ENCODE assay signal across 8 cellular contexts in genomic region chr2:188979119-188979729, GRCh38. TPM values are rescaled to one million over a fixed set of nuclear protein-coding genes. Genes with fewer than 3 reads are reported as not detected.
DNase-seq lines count a peak whose midpoint lies in the region; ATAC-seq, FAIRE-seq and TF ChIP-seq lines count a peak whose summit lies in the region.

No MANE protein-coding gene starts in this region.

- H4K20me1 ChIP-seq in HepG2 (ENCODE audit: insufficient read depth, low read length) = no peaks in the 10 kb centered on the region

- ATAC-seq in HepG2 (no peak), HG03442 (IDR thresholded peaks at IDR 0.05; ENCODE audit: unreplicated experiment) (peak; percentile 16), right cardiac atrium (no peak), aorta (ENCODE audit: low FRiP score) (no peak)

- no peak for DNase-seq in HepG2 (ENCODE audit: low spot score)
- DNase-seq in right cardiac atrium = no peak
- DNase-seq in aorta = no peak
- DNase-seq in NCI-H1092 (lab: John Stamatoyannopoulos, UW) = no peak
- DNase-seq in medulla oblongata (ENCODE audit: extremely low spot score) = no peak
- no peak for DNase-seq in putamen (ENCODE audit: low spot score)

- no peak overlapping the region for H3K4me2 ChIP-seq in HepG2 (ENCODE audit: low read depth, low read length)

- WGBS in liver = 30% methylated on average over 1 of the region's 1 CpG
- WGBS in HepG2 (ENCODE audit: low lambda C conversion rate) = 0% methylated on average over 1 of the region's 1 CpG
- WGBS in right cardiac atrium = 18% methylated on average over 1 of the region's 1 CpG
- WGBS in aorta, 2 donors = 0 to 2% methylated on average over 1 of the region's 1 CpG

- no peak for FAIRE-seq in HepG2 (lab: Jason Lieb, UNC)

- H3K4me1 ChIP-seq in liver (ENCODE audit: control insufficient read depth in 4 of 4, insufficient read depth in 4 of 4, low read length in 3 of 4) (no peaks in the 10 kb centered on the region), HepG2 (ENCODE audit: insufficient read depth, low read length) (no peaks in the 10 kb centered on the region), right cardiac atrium (ENCODE audit: control insufficient read depth, insufficient read depth, low read length) (no peaks in the 10 kb centered on the region), aorta (ENCODE audit: control insufficient read depth in 1 of 2, insufficient read depth in 2 of 2, low read length in 2 of 2) (peaks cover 0 to 2% of the 10 kb centered on the region in 2 donors)

- no peaks in the 10 kb centered on the region for H3K36me3 ChIP-seq in liver (ENCODE audit: control insufficient read depth in 4 of 4, insufficient read depth in 3 of 4, low read depth in 1 of 4, low read length in 3 of 4)
- H3K36me3 ChIP-seq in HepG2 (replicated peaks in 1 of 2; ENCODE audit: control insufficient read depth in 1 of 2, insufficient read depth in 2 of 2, low read length in 2 of 2) = no peaks in the 10 kb centered on the region
- H3K36me3 ChIP-seq in aorta (ENCODE audit: control insufficient read depth in 1 of 2, insufficient read depth in 2 of 2, low read length in 1 of 2) = no peaks in the 10 kb centered on the region

- H3K79me2 ChIP-seq in HepG2 (ENCODE audit: insufficient read depth, low read length) = no peaks in the 10 kb centered on the region

- H3K4me3 ChIP-seq in liver (ENCODE audit: low read depth in 1 of 3, low read length in 3 of 3) (no peak overlapping the region), HepG2 (replicated peaks in 1 of 3; ENCODE audit: insufficient read depth in 1 of 3, low read depth in 2 of 3, low read length in 3 of 3) (no peak overlapping the region), right cardiac atrium (ENCODE audit: low read length) (peak overlapping the region; percentile 45), aorta (ENCODE audit: low read length in 2 of 2) (peak overlapping the region; percentile 26 to 76)

- H3K27me3 ChIP-seq in liver (ENCODE audit: control insufficient read depth in 4 of 4, insufficient read depth in 4 of 4, low read length in 3 of 4) (peaks cover 0 to 3% (median 0%) of the 10 kb centered on the region in 4 donors), HepG2 (ENCODE audit: control insufficient read depth in 1 of 2, insufficient read depth in 2 of 2, low read length in 2 of 2) (no peaks in the 10 kb centered on the region), right cardiac atrium (ENCODE audit: control insufficient read depth, insufficient read depth) (no peaks in the 10 kb centered on the region), aorta (ENCODE audit: control insufficient read depth in 1 of 2, insufficient read depth in 2 of 2, low read length in 1 of 2) (no peaks in the 10 kb centered on the region)

- in situ Hi-C loops in HepG2 (cut with HindIII; ENCODE audit: extremely low pct_ligation_motif_present, low pct_unique_long_range_greater_than_20kb) = loop anchor here (5.0 to 25.0 kb wide), 2 partner anchors 433 to 457 kb away; no protein-coding TSS in a partner anchor

- H3K9me3 ChIP-seq in liver (ENCODE audit: control insufficient read depth in 4 of 4, low read length in 3 of 4) (no peaks in the 10 kb centered on the region), HepG2 (ENCODE audit: low read length) (no peaks in the 10 kb centered on the region), right cardiac atrium (ENCODE audit: control insufficient read depth, low read length) (no peaks in the 10 kb centered on the region), aorta (ENCODE audit: control insufficient read depth, low read length) (no peaks in the 10 kb centered on the region)

- CTCF ChIA-PET in HepG2 (lab: Yijun Ruan, JAX; ENCODE audit: low intra/inter-chr PET ratio, low total read pairs) = interaction anchor here (1.3 to 1.6 kb wide), 2 partner anchors 214 to 454 kb away, joined by 3 to 8 read pairs; no protein-coding TSS in a partner anchor

- TF ChIP-seq RAD21 in liver (IDR thresholded peaks at IDR 0.05) (no peak), HepG2 (CRISPR knock-in tag; IDR thresholded peaks at IDR 0.05) (no peak)

- intact Hi-C loops in HepG2 (cut with micrococcal nuclease; ENCODE audit: unreplicated experiment) = no loop called here
- intact Hi-C loops in right cardiac atrium (cut with DNase I) = loop anchor here in 3 of 4 donors (10.0 kb wide), 2 partner anchors 194 to 454 kb away; no protein-coding TSS in a partner anchor
- intact Hi-C loops in aorta (cut with DNase I) = loop anchor here (2.0 to 10.0 kb wide), 8 partner anchors 42 to 452 kb away; no protein-coding TSS in a partner anchor

- TF ChIP-seq POLR2A in HepG2 (IDR thresholded peaks at IDR 0.05; ENCODE audit: insufficient read depth in 1 of 2, low read depth in 2 of 2, low read length in 2 of 2) = no peak

- POLR2A ChIA-PET in HepG2 (lab: Yijun Ruan, JAX) = no interaction called here

- TF ChIP-seq CTCF in liver (IDR thresholded peaks at IDR 0.05; ENCODE audit: low read depth, low read length, missing input control) (no peak), HepG2 (CRISPR knock-in tag; IDR thresholded peaks at IDR 0.05) (no peak)

- TF ChIP-seq EP300 in HepG2 (IDR thresholded peaks at IDR 0.05; ENCODE audit: low read depth in 2 of 2, low read length in 2 of 2) (no peak), HepG2 (CRISPR knock-in tag; IDR thresholded peaks at IDR 0.05; ENCODE audit: borderline replicate concordance) (no peak)

- H3K9ac ChIP-seq in liver (ENCODE audit: low read depth in 1 of 2, low read length in 2 of 2) (no peak overlapping the region), HepG2 (ENCODE audit: insufficient read depth, low read depth, low read length) (no peak overlapping the region)

- BruUV-seq in HepG2 (replicated peaks; lab: Mats Ljungman, UMichigan) = no TSS peak

- H3K27ac ChIP-seq in liver (ENCODE audit: low read depth in 1 of 2, low read length in 2 of 2) (peak overlapping the region; percentile 20 to 28), HepG2 (ENCODE audit: extremely low read length, insufficient read depth, low read length) (no peak overlapping the region), right cardiac atrium (ENCODE audit: low read length) (no peak overlapping the region), aorta (ENCODE audit: low read depth in 1 of 2, low read length in 2 of 2) (peak overlapping the region in 1 of 2 donors; percentile 87)

- H2AFZ ChIP-seq in HepG2 (ENCODE audit: low read length) = no peak overlapping the region

TF ChIP-seq in HepG2, 621 proteins besides CTCF, POLR2A, EP300 and RAD21:
- no peak for TF ChIP-seq SETDB1 (CRISPR knock-in tag; IDR thresholded peaks at IDR 0.05; ENCODE audit: borderline replicate concordance)

RNA-seq across cellular contexts. Expression of gene COL3A1, which starts 5.1 kb away (rescaled TPM):
- total RNA-seq in liver (100 to 1,000 TPM; 107 to 207 TPM), HepG2 (2016; rRNA removed; fragmentation: Illumina TruSeq; extraction: Trizol) (0.03 and 0.04 TPM in 2 replicates), right cardiac atrium (100 to 1,000 TPM; 104 to 343 (median 177) TPM), aorta (1,000 to 10,000 TPM in 1 of 2 donors, 100 to 1,000 TPM in 1; 673 to 1,346 TPM)
- polyA plus RNA-seq in liver (10 to 100 TPM; 21.4 to 80.2 TPM), HepG2 (2011; rRNA removed) (0.01 TPM in 1 of 2 replicates, not detected in the other), right cardiac atrium (48.2 TPM), aorta (100 to 1,000 TPM; 155 to 875 TPM)
- total RNA-seq in HepG2 (2016; cell fraction: cytosol; rRNA removed; fragmentation: Illumina TruSeq; extraction: Trizol; ENCODE audit: low read depth) = not detected in 2 replicates
- 0.04 and 0.07 TPM in 2 replicates for total RNA-seq in HepG2 (2016; cell fraction: insoluble cytoplasmic fraction; rRNA removed; fragmentation: Illumina TruSeq; extraction: Trizol)
- total RNA-seq in HepG2 (2016; cell fraction: membrane; rRNA removed; fragmentation: Illumina TruSeq; extraction: Trizol) = not detected in 2 replicates
- not detected in 2 replicates for total RNA-seq in HepG2 (2016; cell fraction: nucleus; rRNA removed; fragmentation: Illumina TruSeq; extraction: Trizol)
- not detected in 2 replicates for polyA plus RNA-seq in HepG2 (2011; cell fraction: cytosol; rRNA removed)
- 0.07 and 0.08 TPM in 2 replicates for polyA plus RNA-seq in HepG2 (2011; cell fraction: nucleus; rRNA removed)
- not detected in 2 replicates for polyA plus RNA-seq in HepG2 (2012)
- polyA plus RNA-seq in HepG2 (2016; cell fraction: cytosol; fragmentation: Illumina TruSeq; extraction: Trizol; ENCODE audit: low read depth) = not detected in 2 replicates
- polyA plus RNA-seq in HepG2 (2016; cell fraction: insoluble cytoplasmic fraction; fragmentation: Illumina TruSeq; extraction: Trizol; ENCODE audit: low read depth) = not detected in 2 replicates
- polyA plus RNA-seq in HepG2 (2016; cell fraction: membrane; fragmentation: Illumina TruSeq; extraction: Trizol; ENCODE audit: low read depth) = not detected in 2 replicates
- 0.11 TPM in 1 of 2 replicates, not detected in the other for polyA plus RNA-seq in HepG2 (2016; cell fraction: nucleus; fragmentation: Illumina TruSeq; extraction: Trizol; ENCODE audit: insufficient read depth, low read depth)
- 0.02 TPM in 1 of 2 replicates, not detected in the other for polyA minus RNA-seq in HepG2 (2011; rRNA and poly(A)+ RNA removed; ENCODE audit: low replicate concordance)
- not detected in 2 replicates for polyA minus RNA-seq in HepG2 (2011; cell fraction: cytosol; rRNA and poly(A)+ RNA removed)
- polyA minus RNA-seq in HepG2 (2011; cell fraction: nucleus; rRNA and poly(A)+ RNA removed) = not detected in 2 replicates

Comparison
In these comparisons a context has a peak if more than half of its experiments do, and no peak if none do; other contexts are left out.
1. H3K27ac ChIP-seq: peak in liver (2 of 2); none in HepG2 (single experiment) and right cardiac atrium (single experiment).
2. RNA of gene COL3A1, which starts 5.1 kb away (total RNA-seq): 673 to 1,346 TPM in aorta, 104 to 343 TPM in right cardiac atrium and 107 to 207 TPM in liver; 0.03 to 0.07 TPM in HepG2; every median in the first group is over 10 times any median in the second.
3. H3K4me3 ChIP-seq: peak in right cardiac atrium (single experiment) and aorta (2 of 2); none in liver (0 of 3) and HepG2 (0 of 3).